11 cellular contexts compared by ENCODE assay signal in the genomic region with DNA sequence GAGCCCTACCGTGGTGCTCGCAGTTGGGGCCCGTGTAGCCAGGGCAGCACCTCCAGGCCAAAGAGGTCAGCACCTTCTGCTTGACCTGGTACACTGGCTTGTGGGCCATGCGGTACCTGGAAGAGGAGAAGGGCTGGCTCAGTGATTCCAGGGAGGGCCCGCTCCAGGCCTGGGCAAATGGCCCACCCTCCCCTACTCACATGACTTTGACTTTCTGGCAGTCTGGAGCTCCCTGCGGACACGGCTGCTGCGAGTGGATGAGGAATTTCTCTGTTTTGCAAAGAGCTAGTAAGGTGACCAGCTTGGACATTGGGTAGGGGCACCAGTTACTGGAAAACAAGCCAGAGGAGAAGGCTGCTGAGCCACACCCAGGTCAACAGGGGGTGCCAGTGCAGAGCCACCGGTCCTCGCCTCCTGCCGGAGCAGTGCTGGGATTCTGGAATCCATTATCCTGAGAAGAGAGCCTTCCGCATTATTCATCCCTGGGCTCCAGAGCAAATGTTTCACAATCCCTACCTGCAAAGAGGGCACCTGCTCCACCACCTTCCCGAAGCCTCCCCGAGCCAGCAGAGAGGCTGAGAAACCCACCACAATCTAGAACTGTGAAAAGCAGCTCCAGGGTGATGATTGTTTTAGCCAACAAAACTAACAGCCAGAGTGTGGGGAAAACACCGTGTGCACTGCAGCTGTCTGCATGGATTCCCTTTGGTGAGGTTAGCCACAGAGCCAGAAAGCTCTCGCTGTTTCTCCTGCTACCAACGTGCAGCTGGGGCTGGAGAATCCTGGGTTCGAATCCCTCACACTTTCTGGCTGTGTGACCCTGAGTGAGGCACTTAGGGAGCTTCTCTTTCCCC. TPM values are rescaled to one million over a fixed set of nuclear protein-coding genes. Genes with fewer than 3 reads are reported as not detected.
DNase-seq lines count a peak whose midpoint lies in the region; ATAC-seq and TF ChIP-seq lines count a peak whose summit lies in the region.
"Had no signal": no experiment of that assay in that cellular context is flagged by ENCODE, and none has a peak within 500 bp of the region (broad histone marks: within the 10 kb centered on the region; RNA-seq: fewer than 3 reads in every experiment).

No MANE protein-coding gene starts in this region.

- no peak overlapping the region for H3K27ac ChIP-seq in A673 (ENCODE audit: low read depth, low read length, poor library complexity, severe bottlenecking)

- H3K4me3 ChIP-seq in A673 (ENCODE audit: low read depth, low read length, poor library complexity, severe bottlenecking), result no peak overlapping the region

- BruUV-seq in A673 (replicated peaks; lab: Mats Ljungman, UMichigan), result no TSS peak

- CTCF ChIA-PET in A673 (lab: Charles Lee), result interaction anchor here (0.5 kb wide), 1 partner anchor 342 kb away, joined by 5 read pairs; no protein-coding TSS in a partner anchor

- H3K27ac Mint-ChIP-seq in HFFc6, result no peak overlapping the region
- no peak overlapping the region for H3K27ac Mint-ChIP-seq in T-helper 2 cell treated with Interferon-gamma antibody and Interleukin-4, amounts not matched to agents 5 μg/mL and 100 μg/mL, for 36 hours
- H3K27ac Mint-ChIP-seq: CD8-positive, alpha-beta memory T cell; effector memory CD8-positive, alpha-beta T cell; stimulated activated naive B cell treated with anti-CD40 and anti-IgM and Interleukin-4, amounts not matched to agents 10 μg/mL and 1 μg/mL and 100 μg/mL, for 72 hours had no signal

- intact Hi-C loops in A673 (cut with micrococcal nuclease; ENCODE audit: unreplicated experiment), result no loop called here

- TF ChIP-seq CTCF in A673 (conservative IDR thresholded peaks at IDR 0.05; ENCODE audit: low read depth, low read length) (peak; percentile 37; the same call in 1 of the 2 replicates), HFFc6 (IDR thresholded peaks at IDR 0.05) (peak; percentile 58)

- peaks cover 14% of the 10 kb centered on the region for H3K27me3 Mint-ChIP-seq in HFFc6 (ENCODE audit: insufficient read depth)
- H3K27me3 Mint-ChIP-seq in T-helper 2 cell treated with Interferon-gamma antibody and Interleukin-4, amounts not matched to agents 5 μg/mL and 100 μg/mL, for 36 hours (ENCODE audit: low read depth), result peaks cover 5% of the 10 kb centered on the region

- no peaks in the 10 kb centered on the region for H3K27me3 ChIP-seq in A673 (replicated peaks; ENCODE audit: insufficient read depth, low read depth, low read length, poor library complexity)

- DNase-seq in A673 (ENCODE audit: low spot score), result peak; percentile 46
- DNase-seq in HFFc6, result peak; percentile 34
- DNase-seq in cerebellar cortex (ENCODE audit: low spot score), result peak; percentile 63
- DNase-seq in lung microvascular endothelial cell (ENCODE audit: low read depth in 2 of 2), result peak; percentile 37 to 41
- DNase-seq in NCI-H2081 (lab: John Stamatoyannopoulos, UW), result no peak
- no peak for DNase-seq in HPDE6-E6E7 (ENCODE audit: extremely low spot score)
- DNase-seq in T-helper 2 cell treated with Interferon-gamma antibody and Interleukin-4, amounts not matched to agents 5 μg/mL and 100 μg/mL, for 36 hours (ENCODE audit: low spot score), result no peak
- DNase-seq: effector memory CD8-positive, alpha-beta T cell; stimulated activated naive B cell treated with anti-CD40 and anti-IgM and Interleukin-4, amounts not matched to agents 10 μg/mL and 1 μg/mL and 100 μg/mL, for 72 hours had no signal

- H3K4me3 Mint-ChIP-seq in HFFc6, result no peak overlapping the region
- H3K4me3 Mint-ChIP-seq in T-helper 2 cell treated with Interferon-gamma antibody and Interleukin-4, amounts not matched to agents 5 μg/mL and 100 μg/mL, for 36 hours, result no peak overlapping the region
- H3K4me3 Mint-ChIP-seq: CD8-positive, alpha-beta memory T cell; effector memory CD8-positive, alpha-beta T cell; stimulated activated naive B cell treated with anti-CD40 and anti-IgM and Interleukin-4, amounts not matched to agents 10 μg/mL and 1 μg/mL and 100 μg/mL, for 72 hours had no signal

- no peaks in the 10 kb centered on the region for H3K9me3 Mint-ChIP-seq in HFFc6
- no peaks in the 10 kb centered on the region for H3K9me3 Mint-ChIP-seq in T-helper 2 cell treated with Interferon-gamma antibody and Interleukin-4, amounts not matched to agents 5 μg/mL and 100 μg/mL, for 36 hours
- H3K9me3 Mint-ChIP-seq: CD8-positive, alpha-beta memory T cell; effector memory CD8-positive, alpha-beta T cell; stimulated activated naive B cell treated with anti-CD40 and anti-IgM and Interleukin-4, amounts not matched to agents 10 μg/mL and 1 μg/mL and 100 μg/mL, for 72 hours had no signal

- POLR2A ChIA-PET in A673 (lab: Charles Lee; ENCODE audit: low non-redundant PET), result no interaction called here

- H3K36me3 ChIP-seq in A673 (ENCODE audit: insufficient read depth, low read length, poor library complexity, severe bottlenecking), result no peaks in the 10 kb centered on the region

- no peak for ATAC-seq in GM21737 (IDR thresholded peaks at IDR 0.05; ENCODE audit: unreplicated experiment)
- ATAC-seq: effector memory CD8-positive, alpha-beta T cell; stimulated activated naive B cell treated with anti-CD40 and anti-IgM and Interleukin-4, amounts not matched to agents 10 μg/mL and 1 μg/mL and 100 μg/mL, for 72 hours had no signal

- H3K36me3 Mint-ChIP-seq in HFFc6 (ENCODE audit: low read depth), result 0 out of 2 replicates have a peak, but pooled peaks cover 4% of the 10 kb centered on the region
- peaks cover 1% of the 10 kb centered on the region for H3K36me3 Mint-ChIP-seq in T-helper 2 cell treated with Interferon-gamma antibody and Interleukin-4, amounts not matched to agents 5 μg/mL and 100 μg/mL, for 36 hours (ENCODE audit: low read depth)
- H3K36me3 Mint-ChIP-seq: stimulated activated naive B cell treated with anti-CD40 and anti-IgM and Interleukin-4, amounts not matched to agents 10 μg/mL and 1 μg/mL and 100 μg/mL, for 72 hours had no signal

- H3K4me1 Mint-ChIP-seq in HFFc6 (ENCODE audit: low read depth), result peaks cover 8% of the 10 kb centered on the region
- peaks cover 4% of the 10 kb centered on the region for H3K4me1 Mint-ChIP-seq in T-helper 2 cell treated with Interferon-gamma antibody and Interleukin-4, amounts not matched to agents 5 μg/mL and 100 μg/mL, for 36 hours (ENCODE audit: low read depth)
- H3K4me1 Mint-ChIP-seq: stimulated activated naive B cell treated with anti-CD40 and anti-IgM and Interleukin-4, amounts not matched to agents 10 μg/mL and 1 μg/mL and 100 μg/mL, for 72 hours had no signal

- no peaks in the 10 kb centered on the region for H3K4me1 ChIP-seq in A673 (ENCODE audit: insufficient read depth, low read length, poor library complexity, severe bottlenecking)

- no peaks in the 10 kb centered on the region for H3K9me3 ChIP-seq in A673 (ENCODE audit: low read depth, low read length, poor library complexity, severe bottlenecking)

RNA-seq across cellular contexts. Expression of a gene that starts 11.8 kb away (rescaled TPM):
- total RNA-seq in A673 (2021) (0.09 TPM in 1 of 2 replicates, not detected in the other), lung microvascular endothelial cell (14.9 and 96.3 TPM in 2 replicates)
- 1 to 10 TPM in 3 of 6 experiments, under 1 TPM in 3; 0.66 to 1.5 (median 1.2) TPM for total RNA-seq in HFFc6 (2021; fragmentation: NEBNext Ultra II Directional; extraction: Animal tissue kit (Norgen Biotek cat#: 25700))
- total RNA-seq: CD8-positive, alpha-beta memory T cell had no signal

RNA-seq across cellular contexts. Expression of a gene that starts 12.8 kb away (rescaled TPM):
- total RNA-seq in A673 (2021), result not detected in 2 replicates
- 1 to 10 TPM; 2.6 to 4.5 (median 3.3) TPM for total RNA-seq in HFFc6 (2021; fragmentation: NEBNext Ultra II Directional; extraction: Animal tissue kit (Norgen Biotek cat#: 25700))
- total RNA-seq in lung microvascular endothelial cell, result 46.2 and 112 TPM in 2 replicates
- total RNA-seq: CD8-positive, alpha-beta memory T cell had no signal

RNA-seq across cellular contexts. Expression of a gene that starts 22.7 kb away (rescaled TPM):
- total RNA-seq in A673 (2021) (not detected in 2 replicates), lung microvascular endothelial cell (10.1 and 37.7 TPM in 2 replicates)
- total RNA-seq in HFFc6 (2021; fragmentation: NEBNext Ultra II Directional; extraction: Animal tissue kit (Norgen Biotek cat#: 25700)), result 100 to 1,000 TPM in 4 of 6 experiments, 10 to 100 TPM in 2; 68.5 to 169 (median 145) TPM
- total RNA-seq: CD8-positive, alpha-beta memory T cell had no signal

Comparison
In these comparisons a context has a peak if more than half of its experiments do, and no peak if none do; other contexts are left out.
1. DNase-seq: peak in A673 (single experiment), HFFc6 (single experiment), cerebellar cortex (single experiment) and lung microvascular endothelial cell (2 of 2); none in NCI-H2081 (0 of 2), HPDE6-E6E7 (single experiment) and T-helper 2 cell treated with Interferon-gamma antibody and Interleukin-4, amounts not matched to agents 5 μg/mL and 100 μg/mL, for 36 hours (single experiment).